10 cellular contexts compared by ENCODE assay signal in the genomic region with DNA sequence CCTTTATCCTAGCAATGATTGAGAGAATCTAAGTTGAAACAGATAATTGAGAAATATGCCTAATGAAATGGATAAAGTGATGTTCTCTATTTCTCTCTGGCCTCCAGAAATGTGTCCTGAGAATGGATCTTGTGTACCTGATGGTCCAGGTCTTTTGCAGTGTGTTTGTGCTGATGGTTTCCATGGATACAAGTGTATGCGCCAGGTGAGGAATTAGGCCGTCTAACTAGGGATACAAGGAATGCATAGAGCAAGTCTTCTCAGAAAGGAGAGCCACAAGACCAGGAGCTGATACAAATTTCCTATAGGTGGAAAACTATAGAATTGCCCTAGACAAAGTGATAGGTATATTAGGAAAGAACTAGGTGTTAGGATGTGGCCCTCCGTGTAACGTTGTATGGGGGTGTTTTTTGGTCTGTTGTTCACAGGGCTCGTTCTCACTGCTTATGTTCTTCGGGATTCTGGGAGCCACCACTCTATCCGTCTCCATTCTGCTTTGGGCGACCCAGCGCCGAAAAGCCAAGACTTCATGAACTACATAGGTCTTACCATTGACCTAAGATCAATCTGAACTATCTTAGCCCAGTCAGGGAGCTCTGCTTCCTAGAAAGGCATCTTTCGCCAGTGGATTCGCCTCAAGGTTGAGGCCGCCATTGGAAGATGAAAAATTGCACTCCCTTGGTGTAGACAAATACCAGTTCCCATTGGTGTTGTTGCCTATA. TPM values are rescaled to one million over a fixed set of nuclear protein-coding genes. Genes with fewer than 3 reads are reported as not detected.
DNase-seq lines count a peak whose midpoint lies in the region; ATAC-seq, FAIRE-seq and TF ChIP-seq lines count a peak whose summit lies in the region.
"Had no signal": no experiment of that assay in that cellular context is flagged by ENCODE, and none has a peak within 500 bp of the region (broad histone marks: within the 10 kb centered on the region; RNA-seq: fewer than 3 reads in every experiment).

No MANE protein-coding gene starts in this region.

- no peak for TF ChIP-seq EP300 in SK-N-SH (IDR thresholded peaks at IDR 0.05; ENCODE audit: borderline replicate concordance in 1 of 2, low read depth in 1 of 2, low read length in 1 of 2)

- H3K9me3 ChIP-seq in SK-N-SH = no peaks in the 10 kb centered on the region
- no peaks in the 10 kb centered on the region for H3K9me3 ChIP-seq in kidney (ENCODE audit: control insufficient read depth in 1 of 2, low read length in 2 of 2)

- H2AFZ ChIP-seq in SK-N-SH (ENCODE audit: low read depth) = peak overlapping the region; percentile 81; the same call in 1 of the 2 replicates

- H4K20me1 ChIP-seq in SK-N-SH (ENCODE audit: insufficient read depth) = no peaks in the 10 kb centered on the region

- no peaks in the 10 kb centered on the region for H3K27me3 Mint-ChIP-seq in activated T-helper 2 cell treated with anti-CD3 and anti-CD28 coated beads, Interferon-gamma antibody, Interleukin-2, Interleukin-4, amounts not matched to agents 10 μg/mL and 5 μg/mL and 100 μg/mL, durations not matched to agents 14 hours and 24 hours and 36 hours (ENCODE audit: low read depth)

- H3K4me2 ChIP-seq in SK-N-SH = peak overlapping the region; percentile 86

- H3K27ac Mint-ChIP-seq in activated T-helper 2 cell treated with anti-CD3 and anti-CD28 coated beads, Interferon-gamma antibody, Interleukin-2, Interleukin-4, amounts not matched to agents 10 μg/mL and 5 μg/mL and 100 μg/mL, durations not matched to agents 14 hours and 24 hours and 36 hours = peak overlapping the region; percentile 83

- H3K4me3 ChIP-seq in SK-N-SH (ENCODE audit: low read depth in 2 of 2, low read length in 1 of 2) (peak overlapping the region; percentile 73 to 82; a peak in 3 of 4 replicates), kidney (ENCODE audit: low read length in 2 of 2) (peak overlapping the region; percentile 63 to 79)

- FAIRE-seq in kidney (lab: Jason Lieb, UNC) = no peak
- FAIRE-seq: islet of Langerhans had no signal

- peaks cover 9 to 24% of the 10 kb centered on the region in 2 experiments; a peak in 3 of 4 replicates for H3K4me1 ChIP-seq in SK-N-SH (ENCODE audit: control insufficient read depth in 1 of 2, insufficient read depth in 2 of 2, low read depth in 1 of 2, low read length in 1 of 2)
- H3K4me1 ChIP-seq in kidney (ENCODE audit: control insufficient read depth in 1 of 2, insufficient read depth in 1 of 2, low read depth in 1 of 2, low read length in 2 of 2) = peaks cover 5 to 7% of the 10 kb centered on the region in 2 donors

- H3K9me2 ChIP-seq in SK-N-SH = no peaks in the 10 kb centered on the region

- WGBS in SK-N-SH (ENCODE audit: low lambda C conversion rate) = 76% methylated on average over 11 of the region's 13 CpGs

- no peak for TF ChIP-seq RAD21 in SK-N-SH (IDR thresholded peaks at IDR 0.05; ENCODE audit: low read length)

- DNase-seq in SK-N-SH (no peak), kidney (no peak), substantia nigra (lab: John Stamatoyannopoulos, UW) (no peak), HCEC 1CT (no peak), NCI-H524 treated with DMSO at 0.1 percent for 48 hours (lab: John Stamatoyannopoulos, UW) (no peak), SHP77 (lab: John Stamatoyannopoulos, UW) (no peak)
- DNase-seq in activated T-helper 2 cell treated with anti-CD3 and anti-CD28 coated beads, Interferon-gamma antibody, Interleukin-2, Interleukin-4, amounts not matched to agents 10 μg/mL and 5 μg/mL and 100 μg/mL, durations not matched to agents 14 hours and 24 hours and 36 hours (ENCODE audit: low spot score) = no peak

- H3K36me3 Mint-ChIP-seq in activated T-helper 2 cell treated with anti-CD3 and anti-CD28 coated beads, Interferon-gamma antibody, Interleukin-2, Interleukin-4, amounts not matched to agents 10 μg/mL and 5 μg/mL and 100 μg/mL, durations not matched to agents 14 hours and 24 hours and 36 hours (ENCODE audit: low read depth) = peaks cover 69% of the 10 kb centered on the region

- ATAC-seq in SK-N-SH treated with all-trans-retinoic acid at 6 μM for 48 hours = no peak

- H3F3A ChIP-seq in SK-N-SH (replicated peaks; ENCODE audit: insufficient read depth) = peaks cover 12% of the 10 kb centered on the region

- H3K27me3 ChIP-seq in SK-N-SH (ENCODE audit: insufficient read depth) = no peaks in the 10 kb centered on the region

- no peak overlapping the region; the same call in 1 of the 2 replicates for H3K9ac ChIP-seq in SK-N-SH
- peak overlapping the region in 1 of 2 donors; percentile 28 for H3K9ac ChIP-seq in kidney (ENCODE audit: low read length in 2 of 2)

- CTCF ChIA-PET in SK-N-SH (lab: Yijun Ruan, JAX) = interaction anchor here (0.9 to 1.5 kb wide), 7 partner anchors 10 to 86 kb away, joined by 3 to 7 read pairs (median 3); no protein-coding TSS in a partner anchor

- H3K9me3 Mint-ChIP-seq in activated T-helper 2 cell treated with anti-CD3 and anti-CD28 coated beads, Interferon-gamma antibody, Interleukin-2, Interleukin-4, amounts not matched to agents 10 μg/mL and 5 μg/mL and 100 μg/mL, durations not matched to agents 14 hours and 24 hours and 36 hours = no peaks in the 10 kb centered on the region

- TF ChIP-seq CTCF in SK-N-SH (IDR thresholded peaks at IDR 0.05) (no peak), kidney (IDR thresholded peaks at IDR 0.05; ENCODE audit: borderline replicate concordance, extremely low read depth, insufficient read depth) (no peak)

- H3K27ac ChIP-seq in SK-N-SH (ENCODE audit: low read depth in 2 of 2, low read length in 1 of 2) = peak overlapping the region; percentile 5 to 74
- H3K27ac ChIP-seq in kidney (ENCODE audit: low read depth in 2 of 2, low read length in 2 of 2) = peak overlapping the region in 1 of 2 donors; percentile 50
- peak overlapping the region; percentile 66 for H3K27ac ChIP-seq in substantia nigra (ENCODE audit: low read depth, low read length, poor library complexity, severe bottlenecking)

- peaks cover 43% of the 10 kb centered on the region; the same call in 1 of the 2 replicates for H3K79me2 ChIP-seq in SK-N-SH (ENCODE audit: insufficient read depth)

- H3K36me3 ChIP-seq in SK-N-SH (replicated peaks in 1 of 2; ENCODE audit: control insufficient read depth in 1 of 2, insufficient read depth in 2 of 2, low read length in 1 of 2) (peaks cover 34 to 42% of the 10 kb centered on the region in 2 experiments), kidney (ENCODE audit: control insufficient read depth in 1 of 2, insufficient read depth in 2 of 2, low read length in 2 of 2) (peaks cover 4 to 11% of the 10 kb centered on the region in 2 donors)

- H3K4me3 Mint-ChIP-seq in activated T-helper 2 cell treated with anti-CD3 and anti-CD28 coated beads, Interferon-gamma antibody, Interleukin-2, Interleukin-4, amounts not matched to agents 10 μg/mL and 5 μg/mL and 100 μg/mL, durations not matched to agents 14 hours and 24 hours and 36 hours (ENCODE audit: low read depth) = peak overlapping the region; percentile 89

- POLR2A ChIA-PET in SK-N-SH (lab: Yijun Ruan, JAX) = no interaction called here

- peaks cover 36% of the 10 kb centered on the region for H3K4me1 Mint-ChIP-seq in activated T-helper 2 cell treated with anti-CD3 and anti-CD28 coated beads, Interferon-gamma antibody, Interleukin-2, Interleukin-4, amounts not matched to agents 10 μg/mL and 5 μg/mL and 100 μg/mL, durations not matched to agents 14 hours and 24 hours and 36 hours (ENCODE audit: low read depth)

- intact Hi-C loops in activated T-helper 2 cell treated with anti-CD3 and anti-CD28 coated beads, Interferon-gamma antibody, Interleukin-2, Interleukin-4, amounts not matched to agents 10 μg/mL and 5 μg/mL and 100 μg/mL, durations not matched to agents 14 hours and 24 hours and 36 hours (cut with micrococcal nuclease) = loop anchor here (1.0 kb wide), 1 partner anchor 140 kb away; a partner anchor contains a TSS
- intact Hi-C loops in kidney (cut with DNase I) = no loop called here

RNA-seq across cellular contexts. Expression of a gene that starts 0.6 kb away (rescaled TPM):
- 29.3 and 47.6 TPM in 2 replicates for polyA plus RNA-seq in SK-N-SH (2012; rRNA removed)
- 10.9 and 19.6 TPM in 2 replicates for polyA plus RNA-seq in SK-N-SH (2012; cell fraction: cytosol; rRNA removed)
- 120 and 198 TPM in 2 replicates for polyA plus RNA-seq in SK-N-SH (2012; cell fraction: nucleus; rRNA removed)
- total RNA-seq in activated T-helper 2 cell treated with anti-CD3 and anti-CD28 coated beads, Interferon-gamma antibody, Interleukin-2, Interleukin-4, amounts not matched to agents 10 μg/mL and 5 μg/mL and 100 μg/mL, durations not matched to agents 14 hours and 24 hours and 36 hours = 141 and 146 TPM in 2 replicates
- 43.4 TPM for total RNA-seq in kidney
- polyA plus RNA-seq in kidney (ENCODE audit: insufficient read depth, low read depth, low replicate concordance) = 8.8 TPM

RNA-seq across cellular contexts. Expression of a gene that starts 4.5 kb away (rescaled TPM):
- polyA plus RNA-seq in SK-N-SH (2012; rRNA removed) (75.7 and 85.0 TPM in 2 replicates), kidney (ENCODE audit: insufficient read depth, low read depth, low replicate concordance) (10.8 TPM)
- polyA plus RNA-seq in SK-N-SH (2012; cell fraction: cytosol; rRNA removed) = 29.5 and 43.5 TPM in 2 replicates
- polyA plus RNA-seq in SK-N-SH (2012; cell fraction: nucleus; rRNA removed) = 247 and 249 TPM in 2 replicates
- total RNA-seq in activated T-helper 2 cell treated with anti-CD3 and anti-CD28 coated beads, Interferon-gamma antibody, Interleukin-2, Interleukin-4, amounts not matched to agents 10 μg/mL and 5 μg/mL and 100 μg/mL, durations not matched to agents 14 hours and 24 hours and 36 hours = 70.7 and 73.9 TPM in 2 replicates
- total RNA-seq in kidney = 27.8 TPM

RNA-seq across cellular contexts. Expression of a gene that starts 4.7 kb away (rescaled TPM):
- polyA plus RNA-seq in SK-N-SH (2012; rRNA removed) = 289 and 366 TPM in 2 replicates
- 252 and 306 TPM in 2 replicates for polyA plus RNA-seq in SK-N-SH (2012; cell fraction: cytosol; rRNA removed)
- 129 and 161 TPM in 2 replicates for polyA plus RNA-seq in SK-N-SH (2012; cell fraction: nucleus; rRNA removed)
- 107 and 114 TPM in 2 replicates for total RNA-seq in activated T-helper 2 cell treated with anti-CD3 and anti-CD28 coated beads, Interferon-gamma antibody, Interleukin-2, Interleukin-4, amounts not matched to agents 10 μg/mL and 5 μg/mL and 100 μg/mL, durations not matched to agents 14 hours and 24 hours and 36 hours
- total RNA-seq in kidney = 119 TPM
- 279 TPM for polyA plus RNA-seq in kidney (ENCODE audit: insufficient read depth, low read depth, low replicate concordance)

RNA-seq across cellular contexts. Expression of a gene that starts 46.3 kb away (rescaled TPM):
- polyA plus RNA-seq in SK-N-SH (2012; rRNA removed) = 0.68 and 1.1 TPM in 2 replicates
- polyA plus RNA-seq in SK-N-SH (2012; cell fraction: cytosol; rRNA removed) = 0.36 and 0.41 TPM in 2 replicates
- 1.4 and 1.5 TPM in 2 replicates for polyA plus RNA-seq in SK-N-SH (2012; cell fraction: nucleus; rRNA removed)
- total RNA-seq in activated T-helper 2 cell treated with anti-CD3 and anti-CD28 coated beads, Interferon-gamma antibody, Interleukin-2, Interleukin-4, amounts not matched to agents 10 μg/mL and 5 μg/mL and 100 μg/mL, durations not matched to agents 14 hours and 24 hours and 36 hours = 1.7 and 1.9 TPM in 2 replicates
- total RNA-seq in kidney = 0.31 TPM
- polyA plus RNA-seq in kidney (ENCODE audit: insufficient read depth, low read depth, low replicate concordance) = not detected
- total RNA-seq: M059J had no signal

RNA-seq across cellular contexts. Expression of a gene that starts 58.7 kb away (rescaled TPM):
- polyA plus RNA-seq in SK-N-SH (2012; rRNA removed) (0.18 TPM in 1 of 2 replicates, not detected in the other), kidney (ENCODE audit: insufficient read depth, low read depth, low replicate concordance) (not detected)
- polyA plus RNA-seq in SK-N-SH (2012; cell fraction: cytosol; rRNA removed) = not detected in 2 replicates
- 0.11 and 0.13 TPM in 2 replicates for polyA plus RNA-seq in SK-N-SH (2012; cell fraction: nucleus; rRNA removed)
- total RNA-seq in activated T-helper 2 cell treated with anti-CD3 and anti-CD28 coated beads, Interferon-gamma antibody, Interleukin-2, Interleukin-4, amounts not matched to agents 10 μg/mL and 5 μg/mL and 100 μg/mL, durations not matched to agents 14 hours and 24 hours and 36 hours = not detected in 2 replicates
- not detected for total RNA-seq in kidney
- total RNA-seq: M059J had no signal
